In the genomic region with DNA sequence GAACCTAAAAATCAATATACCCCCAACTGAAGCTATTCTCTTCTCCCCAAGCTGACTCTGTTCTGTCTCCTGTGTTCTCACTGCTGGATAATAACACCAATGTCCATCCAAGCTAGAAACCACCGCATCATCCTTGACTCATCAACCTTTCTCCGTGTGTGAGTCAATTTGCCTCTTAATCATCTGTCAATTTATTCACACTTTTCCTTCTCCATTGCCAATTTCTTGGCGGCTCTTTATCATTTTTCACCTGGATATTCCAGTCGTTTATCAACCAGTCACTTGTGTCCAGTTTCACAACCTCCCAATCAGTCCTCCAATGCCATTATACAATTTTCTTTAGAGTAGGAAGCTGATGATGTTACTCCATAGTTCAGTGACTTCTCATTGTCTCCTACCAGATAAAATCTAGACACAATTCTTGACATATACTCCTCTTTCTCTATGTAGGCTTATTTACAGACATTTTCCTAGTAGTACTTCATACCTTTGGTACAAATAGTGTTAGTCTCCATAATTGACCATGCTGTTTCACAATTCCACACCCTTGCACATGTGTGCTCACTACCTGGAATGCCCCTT, we compare ENCODE assay signal across 1 cellular context.
TF ChIP-seq lines count a peak whose summit lies in the region.

No MANE protein-coding gene starts in this region.

TF ChIP-seq in HepG2, 621 proteins besides CTCF, POLR2A, EP300 and RAD21 (continued from another document):
- TF ChIP-seq ZBTB3 (CRISPR knock-in tag; IDR thresholded peaks at IDR 0.05; ENCODE audit: borderline replicate concordance, low read depth) (no peak), SNAI1 (CRISPR knock-in tag; IDR thresholded peaks at IDR 0.05; ENCODE audit: borderline replicate concordance) (no peak), MTF2 (CRISPR knock-in tag; IDR thresholded peaks at IDR 0.05; ENCODE audit: borderline replicate concordance) (no peak), ZNF180 (CRISPR knock-in tag; IDR thresholded peaks at IDR 0.05; ENCODE audit: borderline replicate concordance, low read depth) (no peak)
- TF ChIP-seq, protein P1, sequence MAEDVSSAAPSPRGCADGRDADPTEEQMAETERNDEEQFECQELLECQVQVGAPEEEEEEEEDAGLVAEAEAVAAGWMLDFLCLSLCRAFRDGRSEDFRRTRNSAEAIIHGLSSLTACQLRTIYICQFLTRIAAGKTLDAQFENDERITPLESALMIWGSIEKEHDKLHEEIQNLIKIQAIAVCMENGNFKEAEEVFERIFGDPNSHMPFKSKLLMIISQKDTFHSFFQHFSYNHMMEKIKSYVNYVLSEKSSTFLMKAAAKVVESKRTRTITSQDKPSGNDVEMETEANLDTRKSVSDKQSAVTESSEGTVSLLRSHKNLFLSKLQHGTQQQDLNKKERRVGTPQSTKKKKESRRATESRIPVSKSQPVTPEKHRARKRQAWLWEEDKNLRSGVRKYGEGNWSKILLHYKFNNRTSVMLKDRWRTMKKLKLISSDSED (CRISPR knock-in tag; IDR thresholded peaks at IDR 0.05) = no peak
- TF ChIP-seq, protein P2, sequence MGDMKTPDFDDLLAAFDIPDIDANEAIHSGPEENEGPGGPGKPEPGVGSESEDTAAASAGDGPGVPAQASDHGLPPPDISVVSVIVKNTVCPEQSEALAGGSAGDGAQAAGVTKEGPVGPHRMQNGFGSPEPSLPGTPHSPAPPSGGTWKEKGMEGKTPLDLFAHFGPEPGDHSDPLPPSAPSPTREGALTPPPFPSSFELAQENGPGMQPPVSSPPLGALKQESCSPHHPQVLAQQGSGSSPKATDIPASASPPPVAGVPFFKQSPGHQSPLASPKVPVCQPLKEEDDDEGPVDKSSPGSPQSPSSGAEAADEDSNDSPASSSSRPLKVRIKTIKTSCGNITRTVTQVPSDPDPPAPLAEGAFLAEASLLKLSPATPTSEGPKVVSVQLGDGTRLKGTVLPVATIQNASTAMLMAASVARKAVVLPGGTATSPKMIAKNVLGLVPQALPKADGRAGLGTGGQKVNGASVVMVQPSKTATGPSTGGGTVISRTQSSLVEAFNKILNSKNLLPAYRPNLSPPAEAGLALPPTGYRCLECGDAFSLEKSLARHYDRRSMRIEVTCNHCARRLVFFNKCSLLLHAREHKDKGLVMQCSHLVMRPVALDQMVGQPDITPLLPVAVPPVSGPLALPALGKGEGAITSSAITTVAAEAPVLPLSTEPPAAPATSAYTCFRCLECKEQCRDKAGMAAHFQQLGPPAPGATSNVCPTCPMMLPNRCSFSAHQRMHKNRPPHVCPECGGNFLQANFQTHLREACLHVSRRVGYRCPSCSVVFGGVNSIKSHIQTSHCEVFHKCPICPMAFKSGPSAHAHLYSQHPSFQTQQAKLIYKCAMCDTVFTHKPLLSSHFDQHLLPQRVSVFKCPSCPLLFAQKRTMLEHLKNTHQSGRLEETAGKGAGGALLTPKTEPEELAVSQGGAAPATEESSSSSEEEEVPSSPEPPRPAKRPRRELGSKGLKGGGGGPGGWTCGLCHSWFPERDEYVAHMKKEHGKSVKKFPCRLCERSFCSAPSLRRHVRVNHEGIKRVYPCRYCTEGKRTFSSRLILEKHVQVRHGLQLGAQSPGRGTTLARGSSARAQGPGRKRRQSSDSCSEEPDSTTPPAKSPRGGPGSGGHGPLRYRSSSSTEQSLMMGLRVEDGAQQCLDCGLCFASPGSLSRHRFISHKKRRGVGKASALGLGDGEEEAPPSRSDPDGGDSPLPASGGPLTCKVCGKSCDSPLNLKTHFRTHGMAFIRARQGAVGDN (CRISPR knock-in tag; IDR thresholded peaks at IDR 0.05) = no peak
